ENCODE assay signal across 8 cellular contexts in the genomic region with DNA sequence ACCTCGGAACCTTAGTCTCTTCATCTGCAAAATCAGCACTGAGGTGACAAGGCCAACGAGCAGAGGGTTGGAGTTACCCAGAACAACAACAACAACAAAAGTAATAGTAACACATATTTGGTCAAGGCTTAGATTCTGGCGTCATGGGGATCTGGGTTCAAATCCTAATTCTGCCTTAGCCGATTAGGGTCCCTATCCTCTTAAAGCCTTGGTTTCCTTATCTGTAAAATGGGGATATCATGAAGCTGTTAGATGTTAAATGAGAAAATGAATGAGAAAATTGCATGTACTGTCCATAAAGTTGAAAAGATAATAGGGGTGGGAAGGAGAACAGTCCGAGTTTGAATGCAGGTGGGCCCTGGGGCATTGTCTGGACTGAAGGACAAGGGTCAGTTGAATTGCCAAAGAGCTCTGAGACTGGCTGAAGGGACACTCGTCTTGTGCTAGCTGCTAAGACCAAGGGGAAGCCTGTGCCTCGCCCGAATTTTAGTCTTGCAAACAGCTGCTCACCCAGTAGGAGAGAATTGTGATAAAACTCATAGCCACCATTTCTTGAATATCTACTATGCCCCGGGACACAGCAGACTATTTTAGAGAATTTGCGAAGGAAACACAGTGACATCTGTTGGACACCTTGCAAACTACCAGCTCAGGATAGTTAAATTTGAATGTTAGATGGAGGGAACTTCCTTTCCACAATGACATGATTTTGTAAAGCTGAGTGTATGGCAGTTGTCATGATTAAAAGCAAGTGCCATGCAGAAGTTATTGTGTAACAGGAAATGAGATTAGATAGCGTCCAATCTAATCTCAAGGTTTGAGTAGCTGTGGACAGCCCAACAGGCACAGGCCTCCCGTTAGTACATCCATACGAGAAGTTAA. TPM values are rescaled to one million over a fixed set of nuclear protein-coding genes. Genes with fewer than 3 reads are reported as not detected.
DNase-seq lines count a peak whose midpoint lies in the region; ATAC-seq, FAIRE-seq and TF ChIP-seq lines count a peak whose summit lies in the region.

No MANE protein-coding gene starts in this region.

- TF ChIP-seq POLR2A in right lobe of liver (IDR thresholded peaks at IDR 0.05), result no peak

- no peak overlapping the region for H3K27ac ChIP-seq in colonic mucosa
- no peak overlapping the region for H3K27ac ChIP-seq in right lobe of liver

- ATAC-seq in right lobe of liver, result peak; percentile 55 to 90 (median 71)

- intact Hi-C loops in colonic mucosa (cut with DNase I), result no loop called here
- intact Hi-C loops in right lobe of liver (cut with DNase I), result no loop called here

- TF ChIP-seq CTCF in GM12874 (IDR thresholded peaks at IDR 0.05; ENCODE audit: insufficient read depth, low read depth, low read length) (peak; percentile 60; the same call in 1 of the 2 replicates), colonic mucosa (IDR thresholded peaks at IDR 0.05) (peak; percentile 71), right lobe of liver (IDR thresholded peaks at IDR 0.05) (peak; percentile 54 to 73 (median 64))

- no peak overlapping the region for H3K9ac ChIP-seq in colonic mucosa (ENCODE audit: low read depth in 2 of 2, low read length in 2 of 2)

- H3K4me1 ChIP-seq in colonic mucosa (no peaks in the 10 kb centered on the region), right lobe of liver (peaks cover 0 to 76% (median 10%) of the 10 kb centered on the region in 4 donors)

- no peaks in the 10 kb centered on the region for H3K27me3 ChIP-seq in colonic mucosa
- no peaks in the 10 kb centered on the region for H3K27me3 ChIP-seq in right lobe of liver

- H3K4me3 ChIP-seq in colonic mucosa (no peak overlapping the region), right lobe of liver (no peak overlapping the region)

- peak; percentile 67 for FAIRE-seq in urothelium cell line (lab: Jason Lieb, UNC)

- DNase-seq in AG08395 (ENCODE audit: low spot score) (peak; percentile 85), NCI-H146 (lab: John Stamatoyannopoulos, UW) (peak; percentile 45), SW480 (ENCODE audit: low spot score) (peak; percentile 73), colonic mucosa (no peak), right lobe of liver (peak in 1 of 3 donors; percentile 38), urothelium cell line (ENCODE audit: low spot score) (peak; percentile 60), mesenteric fat pad (ENCODE audit: low spot score) (no peak)

- WGBS in right lobe of liver (ENCODE audit: insufficient coverage, low coverage, low lambda C conversion rate, missing lambda C conversion rate), result 22% methylated on average over 12 of the region's 13 CpGs

- H3K36me3 ChIP-seq in colonic mucosa (no peaks in the 10 kb centered on the region), right lobe of liver (peaks cover 0 to 41% (median 16%) of the 10 kb centered on the region in 4 donors)

- H3K9me3 ChIP-seq in colonic mucosa (no peaks in the 10 kb centered on the region), right lobe of liver (no peaks in the 10 kb centered on the region)

RNA-seq across cellular contexts. Expression of a gene that starts 6.8 kb away (rescaled TPM):
- 10 to 100 TPM; 18.0 to 24.7 TPM for total RNA-seq in colonic mucosa
- total RNA-seq in right lobe of liver, result 10 to 100 TPM in 5 of 6 experiments, 1 to 10 TPM in 1; 9.8 to 20.5 (median 19.0) TPM
- total RNA-seq in mesenteric fat pad, result not detected

RNA-seq across cellular contexts. Expression of a gene that starts 44.7 kb away (rescaled TPM):
- total RNA-seq in colonic mucosa (10 to 100 TPM; 10.6 to 18.3 TPM), right lobe of liver (10 to 100 TPM in 2 of 6 experiments, 1 to 10 TPM in 4; 6.7 to 12.2 (median 8.8) TPM), mesenteric fat pad (20.5 TPM)

Comparison
In these comparisons a context has a peak if more than half of its experiments do, and no peak if none do; other contexts are left out.
1. DNase-seq: peak in AG08395 (single experiment), NCI-H146 (single experiment), SW480 (single experiment) and urothelium cell line (single experiment); none in colonic mucosa (single experiment) and mesenteric fat pad (single experiment).
2. RNA of a gene that starts 6.8 kb away (total RNA-seq): 18.0 to 24.7 TPM in colonic mucosa and 9.8 to 20.5 TPM in right lobe of liver; not detected in mesenteric fat pad (single experiment); every median in the first group is over 10 times any median in the second.
3. Peak in every context shown above with its lines, with median percentiles within 50 percentile points of each other: CTCF ChIP-seq.